In genomic region chr6:14542670-14543366, GRCh38 we compare ENCODE assay signal across 8 cellular contexts.
DNase-seq lines count a peak whose midpoint lies in the region; ATAC-seq and TF ChIP-seq lines count a peak whose summit lies in the region.

No MANE protein-coding gene starts in this region.

- no peaks in the 10 kb centered on the region for H3K36me3 Mint-ChIP-seq in activated CD4-positive, alpha-beta T cell treated with anti-CD3 and anti-CD28 coated beads for 36 hours (ENCODE audit: low read depth)
- no peaks in the 10 kb centered on the region for H3K36me3 Mint-ChIP-seq in immature natural killer cell

- intact Hi-C loops in activated CD4-positive, alpha-beta T cell treated with anti-CD3 and anti-CD28 coated beads for 36 hours (cut with DNase I, micrococcal nuclease), result loop anchor here (1.0 to 5.0 kb wide), 9 partner anchors 91 to 704 kb away; partner anchors contain the start of gene JARID2 (in 1 of the 2)

- H3K4me3 Mint-ChIP-seq in activated CD4-positive, alpha-beta T cell treated with anti-CD3 and anti-CD28 coated beads for 36 hours, result no peak overlapping the region
- no peak overlapping the region for H3K4me3 Mint-ChIP-seq in immature natural killer cell

- ATAC-seq in HG02870 (IDR thresholded peaks at IDR 0.05; ENCODE audit: unreplicated experiment), result peak; percentile 77
- peak; percentile 99 for ATAC-seq in activated CD4-positive, alpha-beta T cell treated with anti-CD3 and anti-CD28 coated beads for 36 hours

- peaks cover 2% of the 10 kb centered on the region for H3K9me3 Mint-ChIP-seq in activated CD4-positive, alpha-beta T cell treated with anti-CD3 and anti-CD28 coated beads for 36 hours (ENCODE audit: low read depth)
- H3K9me3 Mint-ChIP-seq in immature natural killer cell, result no peaks in the 10 kb centered on the region

- peaks cover 2% of the 10 kb centered on the region for H3K27me3 Mint-ChIP-seq in activated CD4-positive, alpha-beta T cell treated with anti-CD3 and anti-CD28 coated beads for 36 hours
- H3K27me3 Mint-ChIP-seq in immature natural killer cell (ENCODE audit: low read depth in 3 of 3), result peaks cover 0 to 3% (median 0%) of the 10 kb centered on the region in 3 donors

- peaks cover 41% of the 10 kb centered on the region for H3K4me1 Mint-ChIP-seq in activated CD4-positive, alpha-beta T cell treated with anti-CD3 and anti-CD28 coated beads for 36 hours
- peaks cover 3 to 14% of the 10 kb centered on the region in 2 donors for H3K4me1 Mint-ChIP-seq in immature natural killer cell

- TF ChIP-seq CTCF in GM12865 (IDR thresholded peaks at IDR 0.05; ENCODE audit: insufficient read depth, low read depth, low read length, missing control alignments) (no peak), fibroblast of pulmonary artery (IDR thresholded peaks at IDR 0.05; ENCODE audit: low read length, missing control alignments) (no peak)

- no peak overlapping the region for H3K4me3 ChIP-seq in GM12865 (ENCODE audit: low read depth, low read length)
- no peak overlapping the region for H3K4me3 ChIP-seq in fibroblast of pulmonary artery (replicated peaks; ENCODE audit: low read depth, low read length)

- CTCF ChIA-PET in activated CD4-positive, alpha-beta T cell treated with anti-CD3 and anti-CD28 coated beads for 36 hours (lab: Charles Lee), result interaction anchor here (0.5 to 1.0 kb wide), 5 partner anchors 35 to 921 kb away, joined by 3 read pairs; no protein-coding TSS in a partner anchor

- H3K27ac Mint-ChIP-seq in activated CD4-positive, alpha-beta T cell treated with anti-CD3 and anti-CD28 coated beads for 36 hours, result peak overlapping the region; percentile 79
- H3K27ac Mint-ChIP-seq in immature natural killer cell, result no peak overlapping the region

- POLR2A ChIA-PET in activated CD4-positive, alpha-beta T cell treated with anti-CD3 and anti-CD28 coated beads for 36 hours (lab: Charles Lee), result interaction anchor here (0.7 to 1.0 kb wide), 4 partner anchors 189 to 746 kb away, joined by 3 to 4 read pairs (median 3); no protein-coding TSS in a partner anchor

- DNase-seq in GM12865 (ENCODE audit: low read depth), result peak; percentile 38
- DNase-seq in activated CD4-positive, alpha-beta T cell treated with anti-CD3 and anti-CD28 coated beads for 36 hours, result peak; percentile 90
- DNase-seq in fibroblast of pulmonary artery (ENCODE audit: low read depth), result peak; percentile 52
- peak; percentile 58 to 68 for DNase-seq in stimulated activated CD8-positive, alpha-beta memory T cell treated with anti-CD3 and anti-CD28 coated beads, Interleukin-7, amount 100 ng/mL, for 4 hours (ENCODE audit: low read depth in 2 of 2)
- no peak for DNase-seq in SKM-1 (lab: John Stamatoyannopoulos, UW; ENCODE audit: unreplicated experiment)
- DNase-seq in immature natural killer cell, result no peak
- DNase-seq in DMS153 treated with DMSO at 0.1 percent for 48 hours (lab: John Stamatoyannopoulos, UW; ENCODE audit: unreplicated experiment), result no peak

Comparison
In these comparisons a context has a peak if more than half of its experiments do, and no peak if none do; other contexts are left out.
1. DNase-seq: peak in GM12865 (single experiment), activated CD4-positive, alpha-beta T cell treated with anti-CD3 and anti-CD28 coated beads for 36 hours (single experiment), fibroblast of pulmonary artery (single experiment) and stimulated activated CD8-positive, alpha-beta memory T cell treated with anti-CD3 and anti-CD28 coated beads, Interleukin-7, amount 100 ng/mL, for 4 hours (2 of 2); none in SKM-1 (single experiment), immature natural killer cell (0 of 3) and DMS153 treated with DMSO at 0.1 percent for 48 hours (single experiment).